In genomic region chr16:89360760-89361435, GRCh38 we compare ENCODE assay signal across 8 cellular contexts.
DNase-seq lines count a peak whose midpoint lies in the region; ATAC-seq and TF ChIP-seq lines count a peak whose summit lies in the region.

No MANE protein-coding gene starts in this region.

- no peak for TF ChIP-seq CTCF in HL-60 (IDR thresholded peaks at IDR 0.05; ENCODE audit: insufficient read depth, low read length)

- H3K36me3 Mint-ChIP-seq in stimulated activated memory B cell treated with anti-CD40 and anti-IgM and Interleukin-4, amounts not matched to agents 10 μg/mL and 1 μg/mL and 100 μg/mL, for 72 hours, result peaks cover 11% of the 10 kb centered on the region

- H3K9me3 Mint-ChIP-seq in stimulated activated memory B cell treated with anti-CD40 and anti-IgM and Interleukin-4, amounts not matched to agents 10 μg/mL and 1 μg/mL and 100 μg/mL, for 72 hours, result no peaks in the 10 kb centered on the region

- H3K4me1 Mint-ChIP-seq in stimulated activated memory B cell treated with anti-CD40 and anti-IgM and Interleukin-4, amounts not matched to agents 10 μg/mL and 1 μg/mL and 100 μg/mL, for 72 hours, result peaks cover 80% of the 10 kb centered on the region

- H3K4me3 ChIP-seq in HL-60 (replicated peaks; ENCODE audit: insufficient read depth, low read length), result no peak overlapping the region

- no peaks in the 10 kb centered on the region for H3K27me3 Mint-ChIP-seq in stimulated activated memory B cell treated with anti-CD40 and anti-IgM and Interleukin-4, amounts not matched to agents 10 μg/mL and 1 μg/mL and 100 μg/mL, for 72 hours

- H3K4me3 Mint-ChIP-seq in stimulated activated memory B cell treated with anti-CD40 and anti-IgM and Interleukin-4, amounts not matched to agents 10 μg/mL and 1 μg/mL and 100 μg/mL, for 72 hours, result peak overlapping the region; percentile 24

- DNase-seq in HL-60 (ENCODE audit: low read depth in 1 of 2, low spot score in 1 of 2) (peak in 1 of 2 experiments; percentile 73), left lobe of liver (ENCODE audit: low spot score) (no peak), DMS153 (lab: John Stamatoyannopoulos, UW) (no peak), GOT3 (lab: John Stamatoyannopoulos, UW) (no peak), COR-L47 (lab: John Stamatoyannopoulos, UW) (no peak)
- peak; percentile 87 for DNase-seq in activated CD8-positive, alpha-beta memory T cell treated with anti-CD3 and anti-CD28 coated beads, Interleukin-2, amount 50 U/mL, for 48 hours

- peak overlapping the region; percentile 78 for H3K27ac Mint-ChIP-seq in stimulated activated memory B cell treated with anti-CD40 and anti-IgM and Interleukin-4, amounts not matched to agents 10 μg/mL and 1 μg/mL and 100 μg/mL, for 72 hours

- H3K27me3 ChIP-seq in HL-60 (ENCODE audit: insufficient read depth, poor library complexity, severe bottlenecking), result no peaks in the 10 kb centered on the region

- peak; percentile 76 for ATAC-seq in GM19351 (IDR thresholded peaks at IDR 0.05; ENCODE audit: unreplicated experiment)
- ATAC-seq in left lobe of liver, result peak; percentile 20
- peak; percentile 90 for ATAC-seq in stimulated activated memory B cell treated with anti-CD40 and anti-IgM and Interleukin-4, amounts not matched to agents 10 μg/mL and 1 μg/mL and 100 μg/mL, for 72 hours

- peak overlapping the region; percentile 62 for H3K27ac ChIP-seq in HL-60 (replicated peaks)

Comparison
In these comparisons a context has a peak if more than half of its experiments do, and no peak if none do; other contexts are left out.
1. ATAC-seq: peak in every context shown above with its lines; median percentile 90 in stimulated activated memory B cell treated with anti-CD40 and anti-IgM and Interleukin-4, amounts not matched to agents 10 μg/mL and 1 μg/mL and 100 μg/mL, for 72 hours; 76 in GM19351; 20 in left lobe of liver.